Comparison of ENCODE assay signal across 8 cellular contexts in genomic region chr16:23068337-23068736, GRCh38.
"Had no signal": no experiment of that assay in that cellular context is flagged by ENCODE, and none has a peak within 500 bp of the region (broad histone marks: within the 10 kb centered on the region; RNA-seq: fewer than 3 reads in every experiment).

No MANE protein-coding gene starts in this region.

- H3K4me3 ChIP-seq: GM12878 had no signal

- FAIRE-seq: G401.6, GM12878, GM12891, GM12892, GM18507, GM19239 had no signal

- ATAC-seq: GM12878 had no signal

- DNase-seq: GDM1, GF-D8 had no signal
